6 cellular contexts compared by ENCODE assay signal in genomic region chr2:74441111-74441689, GRCh38. TPM values are rescaled to one million over a fixed set of nuclear protein-coding genes. Genes with fewer than 3 reads are reported as not detected.
DNase-seq lines count a peak whose midpoint lies in the region; ATAC-seq lines count a peak whose summit lies in the region.

No MANE protein-coding gene starts in this region.

- H3K27ac Mint-ChIP-seq in immature natural killer cell: peak overlapping the region in 3 of 6 donors; percentile 62 to 80 (median 68)

- H3K4me1 Mint-ChIP-seq in immature natural killer cell: peaks cover 27 to 29% of the 10 kb centered on the region in 2 donors

- no peak for DNase-seq in Right ventricle myocardium inferior (ENCODE audit: missing footprints)
- DNase-seq in cardiac septum (ENCODE audit: low spot score): no peak
- no peak for DNase-seq in immature natural killer cell
- DNase-seq in stimulated activated CD8-positive, alpha-beta memory T cell treated with anti-CD3 and anti-CD28 coated beads, Interleukin-4, amount 100 ng/mL, for 48 hours: no peak

- no peaks in the 10 kb centered on the region for H3K9me3 Mint-ChIP-seq in immature natural killer cell

- H3K36me3 Mint-ChIP-seq in immature natural killer cell: no peaks in the 10 kb centered on the region

- peak; percentile 7 for ATAC-seq in Right ventricle myocardium inferior
- ATAC-seq in GM18868 (IDR thresholded peaks at IDR 0.05; ENCODE audit: unreplicated experiment): no peak
- no peak for ATAC-seq in HG03196 (IDR thresholded peaks at IDR 0.05; ENCODE audit: unreplicated experiment)

- H3K27me3 Mint-ChIP-seq in immature natural killer cell (ENCODE audit: low read depth in 3 of 3): peaks cover 3 to 8% (median 6%) of the 10 kb centered on the region in 3 donors

- intact Hi-C loops in Right ventricle myocardium inferior (cut with DNase I): no loop called here
- intact Hi-C loops in cardiac septum (cut with DNase I): no loop called here

- H3K4me3 Mint-ChIP-seq in immature natural killer cell: peak overlapping the region; percentile 54 to 83 (median 81)

RNA-seq across cellular contexts. Expression of gene RTKN, which starts 0.5 kb away (rescaled TPM):
- total RNA-seq in Right ventricle myocardium inferior (16.4 TPM), cardiac septum (18.5 TPM)
- polyA plus RNA-seq in immature natural killer cell: 10 to 100 TPM in 1 of 3 donors, 1 to 10 TPM in 2; 5.8 to 10.8 (median 8.4) TPM

RNA-seq across cellular contexts. Expression of gene INO80B, which starts 13.7 kb away (rescaled TPM):
- total RNA-seq in Right ventricle myocardium inferior: 15.7 TPM
- total RNA-seq in cardiac septum: 18.0 TPM
- 10 to 100 TPM in 1 of 3 donors, 1 to 10 TPM in 2; 3.9 to 11.1 (median 9.3) TPM for polyA plus RNA-seq in immature natural killer cell

RNA-seq across cellular contexts. Expression of gene WBP1, which starts 17.0 kb away (rescaled TPM):
- total RNA-seq in Right ventricle myocardium inferior (44.3 TPM), cardiac septum (47.7 TPM)
- 10 to 100 TPM; 45.6 to 56.1 (median 54.0) TPM for polyA plus RNA-seq in immature natural killer cell

RNA-seq across cellular contexts. Expression of gene WDR54, which starts 19.7 kb away (rescaled TPM):
- total RNA-seq in Right ventricle myocardium inferior (3.0 TPM), cardiac septum (2.6 TPM)
- polyA plus RNA-seq in immature natural killer cell: 10 to 100 TPM; 38.0 to 94.8 (median 47.7) TPM

RNA-seq across cellular contexts. Expression of gene C2orf81, which starts 19.8 kb away (rescaled TPM):
- 1.1 TPM for total RNA-seq in Right ventricle myocardium inferior
- 1.1 TPM for total RNA-seq in cardiac septum
- 1 to 10 TPM in 2 of 3 donors, not detected in 1; 1.6 TPM for polyA plus RNA-seq in immature natural killer cell
